In genomic region chr1:193524616-193525015, GRCh38 we compare ENCODE assay signal across 23 cellular contexts.
DNase-seq lines count a peak whose midpoint lies in the region; ATAC-seq, FAIRE-seq and TF ChIP-seq lines count a peak whose summit lies in the region.
"Had no signal": no experiment of that assay in that cellular context is flagged by ENCODE, and none has a peak within 500 bp of the region (broad histone marks: within the 10 kb centered on the region; RNA-seq: fewer than 3 reads in every experiment).

No MANE protein-coding gene starts in this region.

- no peaks in the 10 kb centered on the region for H3K36me3 ChIP-seq in bronchial epithelial cell (ENCODE audit: control insufficient read depth, insufficient read depth, low read length)
- H3K36me3 ChIP-seq in trophoblast cell (ENCODE audit: control insufficient read depth in 1 of 2, insufficient read depth in 2 of 2, low read length in 2 of 2): no peaks in the 10 kb centered on the region
- H3K36me3 ChIP-seq: BE2C; BLaER1 treated with 17β-estradiol and CSF1 and Interleukin-3, amounts not matched to agents 10 nM and 100 nM had no signal

- H3K27ac ChIP-seq in trophoblast cell (ENCODE audit: low read depth, low read length): no peak overlapping the region
- H3K27ac ChIP-seq: BLaER1 treated with 17β-estradiol and CSF1 and Interleukin-3, amounts not matched to agents 10 nM and 100 nM; GM23248 had no signal

- TF ChIP-seq CTCF in D721Med (IDR thresholded peaks at IDR 0.05; ENCODE audit: insufficient read depth, missing control alignments): no peak
- TF ChIP-seq CTCF in bronchial epithelial cell (IDR thresholded peaks at IDR 0.05; ENCODE audit: insufficient read depth, low read length, severe bottlenecking): no peak

- H3K18ac ChIP-seq in trophoblast cell (ENCODE audit: low read length): no peak overlapping the region

- H2AK5ac ChIP-seq in trophoblast cell (ENCODE audit: low read length): no peak overlapping the region

- no peaks in the 10 kb centered on the region for H3K79me2 ChIP-seq in trophoblast cell (ENCODE audit: control insufficient read depth, insufficient read depth, low read length, poor library complexity)

- H2BK120ac ChIP-seq in trophoblast cell (ENCODE audit: insufficient read depth, low read length, poor library complexity): no peak overlapping the region

- H2BK12ac ChIP-seq in trophoblast cell (ENCODE audit: low read length): no peak overlapping the region

- H3K27me3 ChIP-seq in bronchial epithelial cell (ENCODE audit: control insufficient read depth, insufficient read depth, low read length) (no peaks in the 10 kb centered on the region), trophoblast cell (ENCODE audit: insufficient read depth, low read length) (no peaks in the 10 kb centered on the region)
- H3K27me3 ChIP-seq: BE2C; BLaER1 treated with 17β-estradiol and CSF1 and Interleukin-3, amounts not matched to agents 10 nM and 100 nM had no signal

- H4K8ac ChIP-seq in trophoblast cell (ENCODE audit: low read depth, low read length): no peak overlapping the region

- H3K4me3 ChIP-seq in bronchial epithelial cell (ENCODE audit: low read depth, low read length) (no peak overlapping the region), trophoblast cell (ENCODE audit: low read depth, low read length) (no peak overlapping the region)
- H3K4me3 ChIP-seq: BLaER1 treated with 17β-estradiol and CSF1 and Interleukin-3, amounts not matched to agents 10 nM and 100 nM; GM23248 had no signal

- no peak overlapping the region for H2AFZ ChIP-seq in trophoblast cell (ENCODE audit: insufficient read depth, low read length, poor library complexity)
- H2AFZ ChIP-seq: GM23248 had no signal

- no peaks in the 10 kb centered on the region for H3K79me1 ChIP-seq in trophoblast cell (ENCODE audit: low read length)

- no peak overlapping the region for H4K12ac ChIP-seq in trophoblast cell (ENCODE audit: low read depth, low read length)

- TF ChIP-seq POLR2A in H54 (IDR thresholded peaks at IDR 0.05; ENCODE audit: low read depth, low read length): no peak

- H3K4ac ChIP-seq in trophoblast cell (ENCODE audit: low read depth, low read length): no peak overlapping the region

- DNase-seq in D721Med (ENCODE audit: insufficient read length, low spot score) (no peak), bronchial epithelial cell (ENCODE audit: low read depth) (peak; percentile 13), trophoblast cell (peak; percentile 1 to 92), H54 (ENCODE audit: insufficient read length, low spot score) (no peak), left ventricle myocardium superior (no peak)
- DNase-seq in activated effector memory CD4-positive, alpha-beta T cell treated with anti-CD3 and anti-CD28 coated beads, Interleukin-2, amount 50 U/mL, for 16 hours: no peak
- no peak for DNase-seq in effector CD8-positive, alpha-beta T cell (lab: John Stamatoyannopoulos, UW)
- DNase-seq: ACHN; AML-193; BE2C; CD4-positive, alpha-beta T cell; CD8-positive, alpha-beta memory T cell; DMS53; DMS79 treated with DMSO at 0.1 percent for 48 hours; GF-D8; GM23248; H9 had no signal

- H3K9ac ChIP-seq in trophoblast cell (ENCODE audit: low read length): no peak overlapping the region
- H3K9ac ChIP-seq: BLaER1 treated with 17β-estradiol and CSF1 and Interleukin-3, amounts not matched to agents 10 nM and 100 nM; GM23248 had no signal

- H3K4me2 ChIP-seq in trophoblast cell (ENCODE audit: low read length): no peak overlapping the region
- H3K4me2 ChIP-seq: BLaER1 treated with 17β-estradiol and CSF1 and Interleukin-3, amounts not matched to agents 10 nM and 100 nM had no signal

- no peak for ATAC-seq in left ventricle myocardium superior
- ATAC-seq: HCT116 had no signal

- no peak overlapping the region for H2BK5ac ChIP-seq in trophoblast cell (ENCODE audit: low read depth, low read length, poor library complexity)

- intact Hi-C loops in left ventricle myocardium superior (cut with micrococcal nuclease): no loop called here

- H3K23ac ChIP-seq in trophoblast cell (ENCODE audit: low read length): no peak overlapping the region

- FAIRE-seq in D721Med (lab: Jason Lieb, UNC) (peak; percentile 11), bronchial epithelial cell (lab: Jason Lieb, UNC) (no peak), H54 (lab: Jason Lieb, UNC) (no peak)
- FAIRE-seq: A204.1, GM12891, GM18507, H1 had no signal

- H3K9me3 ChIP-seq in trophoblast cell (ENCODE audit: insufficient read depth, low read depth, low read length): no peaks in the 10 kb centered on the region
- H3K9me3 ChIP-seq: BE2C; BLaER1 treated with 17β-estradiol and CSF1 and Interleukin-3, amounts not matched to agents 10 nM and 100 nM had no signal

- H4K91ac ChIP-seq in trophoblast cell (ENCODE audit: low read depth, low read length): no peak overlapping the region

- H3K4me1 ChIP-seq in trophoblast cell (ENCODE audit: control insufficient read depth in 1 of 2, insufficient read depth in 2 of 2, low read length in 2 of 2): no peaks in the 10 kb centered on the region
- H3K4me1 ChIP-seq: BE2C; BLaER1 treated with 17β-estradiol and CSF1 and Interleukin-3, amounts not matched to agents 10 nM and 100 nM had no signal

- no peak overlapping the region for H3K14ac ChIP-seq in trophoblast cell (ENCODE audit: low read length)

- WGBS in trophoblast cell (ENCODE audit: extremely low coverage, insufficient coverage, insufficient read length): no CpG with 5 or more reads among the region's 2 CpGs

Comparison
In these comparisons a context has a peak if more than half of its experiments do, and no peak if none do; other contexts are left out.
1. DNase-seq: peak in bronchial epithelial cell (single experiment) and trophoblast cell (2 of 2); none in D721Med (single experiment), H54 (single experiment), left ventricle myocardium superior (single experiment), activated effector memory CD4-positive, alpha-beta T cell treated with anti-CD3 and anti-CD28 coated beads, Interleukin-2, amount 50 U/mL, for 16 hours (single experiment) and effector CD8-positive, alpha-beta T cell (single experiment).